ENCODE assay signal across 1 cellular context in the genomic region with DNA sequence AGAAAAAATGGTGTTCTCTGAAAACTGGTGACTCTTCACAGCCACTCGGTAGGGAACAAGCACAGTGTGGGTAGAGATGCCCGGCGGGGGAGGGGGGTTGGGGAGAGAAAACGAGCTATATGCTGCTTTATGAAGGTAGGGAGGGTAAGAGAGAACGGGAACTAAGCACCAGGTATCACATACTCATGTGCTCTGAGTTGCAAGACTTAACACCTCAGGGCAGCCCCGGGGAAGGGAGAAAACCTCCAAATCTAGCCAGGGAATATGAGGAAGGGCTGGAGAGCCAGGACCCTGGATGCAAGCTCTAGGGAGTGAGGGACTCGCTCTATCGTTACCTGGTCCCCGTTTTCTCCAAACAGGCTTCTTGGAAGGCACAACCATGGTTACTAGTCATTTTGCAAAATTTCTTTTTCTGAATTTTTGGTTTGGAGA.
TF ChIP-seq lines count a peak whose summit lies in the region.

No MANE protein-coding gene starts in this region.

TF ChIP-seq in IMR-90, 13 proteins besides CTCF, POLR2A, EP300 and RAD21 (continued from another document):
- TF ChIP-seq, protein P1, sequence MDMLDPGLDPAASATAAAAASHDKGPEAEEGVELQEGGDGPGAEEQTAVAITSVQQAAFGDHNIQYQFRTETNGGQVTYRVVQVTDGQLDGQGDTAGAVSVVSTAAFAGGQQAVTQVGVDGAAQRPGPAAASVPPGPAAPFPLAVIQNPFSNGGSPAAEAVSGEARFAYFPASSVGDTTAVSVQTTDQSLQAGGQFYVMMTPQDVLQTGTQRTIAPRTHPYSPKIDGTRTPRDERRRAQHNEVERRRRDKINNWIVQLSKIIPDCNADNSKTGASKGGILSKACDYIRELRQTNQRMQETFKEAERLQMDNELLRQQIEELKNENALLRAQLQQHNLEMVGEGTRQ (IDR thresholded peaks at IDR 0.05; ENCODE audit: low read depth, low read length) = no peak
- no peak for TF ChIP-seq MXI1 (IDR thresholded peaks at IDR 0.05; ENCODE audit: borderline replicate concordance, low read depth, low read length)
- TF ChIP-seq BHLHE40 (IDR thresholded peaks at IDR 0.05; ENCODE audit: low read depth, low read length) = no peak
- TF ChIP-seq FOS (IDR thresholded peaks at IDR 0.05; ENCODE audit: low read depth, low read length) = no peak
- no peak for TF ChIP-seq CEBPB (IDR thresholded peaks at IDR 0.05; ENCODE audit: low read depth, low read length)
